ENCODE assay signal across 6 cellular contexts in the genomic region with DNA sequence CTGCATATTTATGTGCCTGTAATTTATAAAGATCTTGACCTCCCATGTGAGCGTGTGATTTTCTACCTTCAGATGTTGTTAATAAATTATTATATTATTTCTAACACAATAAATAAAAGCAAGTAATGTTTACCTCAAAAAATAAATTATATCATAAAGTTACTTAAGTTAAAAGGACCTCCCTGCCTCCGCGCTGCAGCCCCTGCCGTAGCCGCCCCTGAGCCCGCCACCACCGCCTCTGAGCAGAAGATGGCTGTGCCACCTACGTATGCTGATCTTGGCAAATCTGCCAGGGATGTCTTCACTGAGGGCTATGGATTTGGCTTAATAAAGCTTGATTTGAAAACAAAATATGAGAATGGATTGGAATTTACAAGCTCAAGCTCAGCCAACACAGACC.
"Had no signal": no experiment of that assay in that cellular context is flagged by ENCODE, and none has a peak within 500 bp of the region (broad histone marks: within the 10 kb centered on the region; RNA-seq: fewer than 3 reads in every experiment).

No MANE protein-coding gene starts in this region.

- H3K27ac ChIP-seq: HL-60 had no signal

- DNase-seq: IMR-90, KBM-7, KG1 had no signal

- ATAC-seq: HepG2, K562 had no signal

- H3K4me3 ChIP-seq: K562 had no signal
